Comparison of ENCODE assay signal across 9 cellular contexts in genomic region chr6:27902335-27903314, GRCh38. TPM values are rescaled to one million over a fixed set of nuclear protein-coding genes. Genes with fewer than 3 reads are reported as not detected.
A peak's percentile ranks its signal among the peaks of the same experiment; 100 is the strongest.
DNase-seq lines count a peak whose midpoint lies in the region; ATAC-seq, FAIRE-seq and TF ChIP-seq lines count a peak whose summit lies in the region.
"Had no signal": no experiment of that assay in that cellular context is flagged by ENCODE, and none has a peak within 500 bp of the region (broad histone marks: within the 10 kb centered on the region; RNA-seq: fewer than 3 reads in every experiment).

No MANE protein-coding gene starts in this region.

- H3K79me1 ChIP-seq in H1 (ENCODE audit: low read depth, low read length) (no peaks in the 10 kb centered on the region), mesendoderm (ENCODE audit: low read length) (no peaks in the 10 kb centered on the region)

- H3K79me2 ChIP-seq in H1 (ENCODE audit: control insufficient read depth in 1 of 2, insufficient read depth in 2 of 2, low read length in 2 of 2): no peaks in the 10 kb centered on the region
- no peaks in the 10 kb centered on the region for H3K79me2 ChIP-seq in mesendoderm (ENCODE audit: control insufficient read depth, insufficient read depth, low read length)

- no peak overlapping the region for H2BK120ac ChIP-seq in H1 (replicated peaks; ENCODE audit: low read depth, low read length)
- H2BK120ac ChIP-seq in mesendoderm (ENCODE audit: low read depth, low read length): peak overlapping the region; percentile 51

- no peak overlapping the region for H2BK12ac ChIP-seq in H1 (ENCODE audit: low read depth, low read length)

- no peak overlapping the region for H3K14ac ChIP-seq in H1 (ENCODE audit: insufficient read length)

- H2AFZ ChIP-seq in H1 (ENCODE audit: low read length): no peak overlapping the region

- peak overlapping the region; percentile 59 to 86 for H3K4me2 ChIP-seq in H1 (ENCODE audit: insufficient read depth in 1 of 2, low read depth in 2 of 2, low read length in 2 of 2)
- peak overlapping the region; percentile 92 for H3K4me2 ChIP-seq in mesendoderm (ENCODE audit: low read length)

- H3K27me3 ChIP-seq in H1 (replicated peaks in 1 of 4; ENCODE audit: control insufficient read depth in 3 of 4, extremely low read depth in 1 of 4, insufficient read depth in 3 of 4, low read length in 3 of 4): no peaks in the 10 kb centered on the region
- H3K27me3 ChIP-seq in mesendoderm (ENCODE audit: insufficient read depth, low read length, poor library complexity): no peaks in the 10 kb centered on the region

- H4K5ac ChIP-seq in H1 (ENCODE audit: insufficient read length, low read depth, low read length) (peak overlapping the region; percentile 45), mesendoderm (ENCODE audit: low read length) (no peak overlapping the region)

- H2BK5ac ChIP-seq in H1 (ENCODE audit: low read depth, low read length) (no peak overlapping the region; the same call in 1 of the 2 replicates), mesendoderm (ENCODE audit: low read length) (no peak overlapping the region)

- CTCF ChIA-PET in H1 (lab: Charles Lee; ENCODE audit: partially characterized antibody): interaction anchor here (1.1 to 1.4 kb wide), 3 partner anchors 82 to 208 kb away, joined by 3 read pairs; a partner anchor contains a TSS

- POLR2A ChIA-PET in H1 (lab: Charles Lee; ENCODE audit: partially characterized antibody): interaction anchor here (0.9 to 40.3 kb wide), 10 partner anchors 9 to 94 kb away, joined by 3 to 3039 read pairs (median 6); a partner anchor contains a TSS

- H3K56ac ChIP-seq in H1 (replicated peaks; ENCODE audit: insufficient read length, low read depth, low read length) (peak overlapping the region; percentile 42), mesendoderm (ENCODE audit: low read length) (peak overlapping the region; percentile 83)

- H4K91ac ChIP-seq in H1 (replicated peaks; ENCODE audit: insufficient read length, low read length): no peak overlapping the region

- H3K4me3 ChIP-seq in H1 (ENCODE audit: extremely low read depth in 1 of 4, insufficient read depth in 2 of 4, low read depth in 3 of 4, low read length in 4 of 4): peak overlapping the region; percentile 79 to 98 (median 82)
- peak overlapping the region; percentile 77 for H3K4me3 ChIP-seq in mesendoderm (ENCODE audit: low read length)

- DNase-seq in C1 segment of cervical spinal cord (lab: John Stamatoyannopoulos, UW): peak in 13 of 14 donors; percentile 38 to 89 (median 74)
- DNase-seq in NCI-H82 (lab: John Stamatoyannopoulos, UW): peak; percentile 92
- peak; percentile 69 to 98 (median 94) for DNase-seq in activated CD8-positive, alpha-beta memory T cell treated with anti-CD3 and anti-CD28 coated beads for 48 hours (ENCODE audit: low read depth in 2 of 3, low spot score in 2 of 3)
- peak in 1 of 2 experiments; percentile 94 for DNase-seq in H1 (ENCODE audit: low read depth in 1 of 2, low spot score in 2 of 2)
- peak; percentile 84 for DNase-seq in mesendoderm
- peak; percentile 89 for DNase-seq in stimulated activated CD8-positive, alpha-beta memory T cell treated with anti-CD3 and anti-CD28 coated beads, Interleukin-15, amount 100 ng/mL, for 1 hour (ENCODE audit: low read depth)

- H3K9me3 ChIP-seq in H1 (ENCODE audit: insufficient read depth in 2 of 2, low read depth in 1 of 2, low read length in 1 of 2): no peaks in the 10 kb centered on the region

- H2AK5ac ChIP-seq in H1 (ENCODE audit: low read depth, low read length): no peak overlapping the region
- no peak overlapping the region for H2AK5ac ChIP-seq in mesendoderm (ENCODE audit: low read length)

- no peak overlapping the region for H3K23ac ChIP-seq in H1 (ENCODE audit: insufficient read length)
- no peak overlapping the region for H3K23ac ChIP-seq in mesendoderm (ENCODE audit: low read length)

- no peak overlapping the region for H2BK20ac ChIP-seq in H1 (ENCODE audit: low read length)

- H3K36me3 ChIP-seq in H1 (ENCODE audit: control insufficient read depth in 2 of 4, insufficient read depth in 4 of 4, low read length in 3 of 4): no peaks in the 10 kb centered on the region
- H3K36me3 ChIP-seq in mesendoderm (ENCODE audit: control insufficient read depth, insufficient read depth, low read length): no peaks in the 10 kb centered on the region

- H3K4me1 ChIP-seq in H1 (replicated peaks in 1 of 4; ENCODE audit: control insufficient read depth in 3 of 4, insufficient read depth in 4 of 4, low read length in 3 of 4) (no peaks in the 10 kb centered on the region), mesendoderm (ENCODE audit: control insufficient read depth, low read depth, low read length) (no peaks in the 10 kb centered on the region)

- H2BK15ac ChIP-seq in H1 (ENCODE audit: low read length) (no peak overlapping the region), mesendoderm (replicated peaks; ENCODE audit: low read depth) (no peak overlapping the region)

- no peak overlapping the region for H4K8ac ChIP-seq in H1 (ENCODE audit: extremely low read depth, insufficient read depth, low read length)
- H4K8ac ChIP-seq in mesendoderm (ENCODE audit: low read depth, low read length): no peak overlapping the region

- H3K9ac ChIP-seq in H1 (replicated peaks in 1 of 4; ENCODE audit: extremely low read depth in 1 of 4, low read depth in 3 of 4, low read length in 3 of 4) (peak overlapping the region in 3 of 4 experiments; percentile 36 to 86 (median 37); a peak in 6 of 7 replicates), mesendoderm (ENCODE audit: low read length) (peak overlapping the region; percentile 68)

- H3K4ac ChIP-seq in H1 (replicated peaks; ENCODE audit: insufficient read length, low read depth, low read length): no peak overlapping the region
- no peak overlapping the region for H3K4ac ChIP-seq in mesendoderm (ENCODE audit: low read depth, low read length)

- no peaks in the 10 kb centered on the region for H4K20me1 ChIP-seq in H1 (replicated peaks in 1 of 2; ENCODE audit: control insufficient read depth in 1 of 2, insufficient read depth in 2 of 2, low read length in 2 of 2)

- TF ChIP-seq POLR2A in H1 (IDR thresholded peaks at IDR 0.05; ENCODE audit: control extremely low read depth in 1 of 2, low read depth in 2 of 2, low read length in 2 of 2): peak in 1 of 2 experiments; percentile 46; a peak in 1 of 3 replicates

- no peak for TF ChIP-seq RAD21 in H1 (IDR thresholded peaks at IDR 0.05 in 1 of 2, conservative IDR thresholded peaks at IDR 0.05 in 1 of 2; ENCODE audit: low read depth in 2 of 2, low read length in 2 of 2)

- H3K18ac ChIP-seq in H1 (ENCODE audit: extremely low read depth, low read length) (no peak overlapping the region), mesendoderm (ENCODE audit: low read length) (peak overlapping the region; percentile 51)

- TF ChIP-seq CTCF in H1 (IDR thresholded peaks at IDR 0.05; ENCODE audit: control extremely low read depth in 1 of 3, insufficient read depth in 1 of 3, low read depth in 1 of 3, low read length in 3 of 3): no peak

- TF ChIP-seq EP300 in H1 (IDR thresholded peaks at IDR 0.05; ENCODE audit: borderline replicate concordance in 1 of 2, low read depth in 2 of 2, low read length in 2 of 2): no peak

- ATAC-seq in GM19395 (IDR thresholded peaks at IDR 0.05; ENCODE audit: unreplicated experiment) (peak; percentile 73), HG03521 (IDR thresholded peaks at IDR 0.05; ENCODE audit: unreplicated experiment) (peak; percentile 70)

- FAIRE-seq in H1 (lab: Jason Lieb, UNC): peak; percentile 69
- FAIRE-seq: colon had no signal

- peak overlapping the region; percentile 57; the same call in 1 of the 2 replicates for H3K27ac ChIP-seq in H1 (ENCODE audit: low read depth, low read length)
- H3K27ac ChIP-seq in mesendoderm (ENCODE audit: low read depth, low read length): no peak overlapping the region

- 2% methylated on average over 36 of the region's 38 CpGs; no CpG with 5 or more reads in 1 of the 2 experiments for WGBS in H1 (ENCODE audit: extremely low coverage in 1 of 2, insufficient coverage in 1 of 2, insufficient read length in 1 of 2, insufficient replicate concordance in 2 of 2, low coverage in 1 of 2, low lambda C conversion rate in 2 of 2, missing lambda C conversion rate in 1 of 2), 2 experiments
- WGBS in mesendoderm (ENCODE audit: extremely low coverage, insufficient coverage, low lambda C conversion rate): no CpG with 5 or more reads among the region's 38 CpGs

- H3K23me2 ChIP-seq in H1 (ENCODE audit: low read depth, low read length): peaks cover 3% of the 10 kb centered on the region

TF ChIP-seq in H1, 55 proteins besides CTCF, POLR2A, EP300 and RAD21 (continues in another document):
- TF ChIP-seq SP4 (IDR thresholded peaks at IDR 0.05; ENCODE audit: low read length): no peak
- TF ChIP-seq CEBPB (IDR thresholded peaks at IDR 0.05; ENCODE audit: low read depth, low read length): peak; percentile 59; the same call in 1 of the 2 replicates
- TF ChIP-seq BACH1 (IDR thresholded peaks at IDR 0.05; ENCODE audit: low read length): 0 out of 2 replicates have a peak, but pooled peaks have one; percentile 14
- no peak for TF ChIP-seq RNF2 (IDR thresholded peaks at IDR 0.05; ENCODE audit: borderline replicate concordance, low read depth, low read length, missing control alignments, poor library complexity, severe bottlenecking)
- TF ChIP-seq KDM4A (IDR thresholded peaks at IDR 0.05; ENCODE audit: low read depth, low read length, severe bottlenecking): peak; percentile 38

RNA-seq across cellular contexts. Expression of gene OR2B2, which starts 9.6 kb away (rescaled TPM):
- not detected in 2 replicates for total RNA-seq in H1 (2021; fragmentation: NEBNext Ultra II Directional; extraction: Animal tissue kit (Norgen Biotek cat#: 25700))
- not detected in 2 replicates for polyA plus RNA-seq in H1 (2011; rRNA removed)
- not detected for polyA plus RNA-seq in H1 (2011; cell fraction: cytosol; rRNA removed)
- polyA plus RNA-seq in H1 (2011; cell fraction: nucleus; rRNA removed): not detected
- polyA plus RNA-seq in H1 (2012, experiment 1 of 2): not detected in 4 replicates
- polyA plus RNA-seq in H1 (2012, experiment 2 of 2): not detected
- not detected for polyA plus RNA-seq in H1 (2013, experiment 1 of 2)
- polyA plus RNA-seq in H1 (2013, experiment 2 of 2): not detected
- polyA minus RNA-seq in H1 (2011; rRNA and poly(A)+ RNA removed): not detected in 2 replicates
- polyA minus RNA-seq in H1 (2011; cell fraction: cytosol; rRNA and poly(A)+ RNA removed): not detected
- polyA minus RNA-seq in H1 (2011; cell fraction: nucleus; rRNA and poly(A)+ RNA removed): not detected
- not detected for polyA plus RNA-seq in mesendoderm (2013, experiment 1 of 2)
- not detected for polyA plus RNA-seq in mesendoderm (2013, experiment 2 of 2)

RNA-seq across cellular contexts. Expression of gene OR2B6, which starts 54.4 kb away (rescaled TPM):
- total RNA-seq in H1 (2021; fragmentation: NEBNext Ultra II Directional; extraction: Animal tissue kit (Norgen Biotek cat#: 25700)): not detected in 2 replicates
- 0.26 and 0.46 TPM in 2 replicates for polyA plus RNA-seq in H1 (2011; rRNA removed)
- polyA plus RNA-seq in H1 (2011; cell fraction: cytosol; rRNA removed): 0.43 TPM
- polyA plus RNA-seq in H1 (2011; cell fraction: nucleus; rRNA removed): 1.5 TPM
- not detected in 4 replicates for polyA plus RNA-seq in H1 (2012, experiment 1 of 2)
- not detected for polyA plus RNA-seq in H1 (2012, experiment 2 of 2)
- not detected for polyA plus RNA-seq in H1 (2013, experiment 1 of 2)
- polyA plus RNA-seq in H1 (2013, experiment 2 of 2): not detected
- not detected in 2 replicates for polyA minus RNA-seq in H1 (2011; rRNA and poly(A)+ RNA removed)
- polyA minus RNA-seq in H1 (2011; cell fraction: cytosol; rRNA and poly(A)+ RNA removed): not detected
- polyA minus RNA-seq in H1 (2011; cell fraction: nucleus; rRNA and poly(A)+ RNA removed): 2.6 TPM
- 0.08 TPM for polyA plus RNA-seq in mesendoderm (2013, experiment 1 of 2)
- polyA plus RNA-seq in mesendoderm (2013, experiment 2 of 2): 0.20 TPM
